ENCODE assay signal across 15 cellular contexts in the genomic region with DNA sequence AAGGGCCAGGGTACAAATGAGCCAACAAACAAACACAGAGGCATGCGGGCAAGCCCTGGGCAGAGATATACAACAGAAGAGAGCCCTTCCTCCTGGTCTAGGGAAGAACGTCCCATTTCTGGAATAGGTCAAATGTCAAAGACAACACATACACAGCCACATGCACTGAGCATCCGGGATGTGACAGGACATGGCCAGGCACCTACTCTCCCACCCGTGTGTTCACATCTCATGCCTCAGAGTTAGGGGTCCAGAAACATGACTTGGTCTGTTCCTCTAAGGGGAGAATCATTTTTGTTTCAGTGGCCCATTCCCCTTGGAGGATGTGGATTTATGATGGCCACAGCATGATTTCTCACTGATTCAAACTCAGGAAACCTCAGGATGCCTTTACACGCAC. TPM values are rescaled to one million over a fixed set of nuclear protein-coding genes. Genes with fewer than 3 reads are reported as not detected.
A peak's percentile ranks its signal among the peaks of the same experiment; 100 is the strongest.
DNase-seq lines count a peak whose midpoint lies in the region; ATAC-seq and TF ChIP-seq lines count a peak whose summit lies in the region.
"Had no signal": no experiment of that assay in that cellular context is flagged by ENCODE, and none has a peak within 500 bp of the region (broad histone marks: within the 10 kb centered on the region; RNA-seq: fewer than 3 reads in every experiment).

No MANE protein-coding gene starts in this region.

- H3K9me3 ChIP-seq in T-helper 17 cell (ENCODE audit: control insufficient read depth, low read length, poor library complexity, severe bottlenecking) = no peaks in the 10 kb centered on the region
- H3K9me3 ChIP-seq in esophagus squamous epithelium = no peaks in the 10 kb centered on the region
- H3K9me3 ChIP-seq in tibial artery = no peaks in the 10 kb centered on the region
- H3K9me3 ChIP-seq: pancreas had no signal

- peaks cover 55% of the 10 kb centered on the region for H3K4me1 Mint-ChIP-seq in activated naive CD4-positive, alpha-beta T cell treated with anti-CD3 and anti-CD28 coated beads, Interleukin-2, amount 50 U/mL, for 24 hours
- H3K4me1 Mint-ChIP-seq in T-helper 17 cell = peaks cover 41% of the 10 kb centered on the region

- H3K4me1 ChIP-seq in esophagus squamous epithelium (peaks cover 0 to 52% (median 11%) of the 10 kb centered on the region in 3 donors), tibial artery (peaks cover 0 to 71% (median 36%) of the 10 kb centered on the region in 4 donors)
- H3K4me1 ChIP-seq: pancreas had no signal

- intact Hi-C loops in esophagus squamous epithelium (cut with DNase I) (no loop called here), tibial artery (cut with DNase I; ENCODE audit: low total_unique reads) (no loop called here)

- H3K27me3 ChIP-seq in esophagus squamous epithelium = peaks cover 0 to 12% (median 0%) of the 10 kb centered on the region in 4 donors
- H3K27me3 ChIP-seq in tibial artery = no peaks in the 10 kb centered on the region
- H3K27me3 ChIP-seq: pancreas had no signal

- H3K36me3 Mint-ChIP-seq in activated naive CD4-positive, alpha-beta T cell treated with anti-CD3 and anti-CD28 coated beads, Interleukin-2, amount 50 U/mL, for 24 hours = peaks cover 11% of the 10 kb centered on the region
- peaks cover 4% of the 10 kb centered on the region for H3K36me3 Mint-ChIP-seq in T-helper 17 cell (ENCODE audit: low read depth)

- H3K36me3 ChIP-seq in esophagus squamous epithelium (no peaks in the 10 kb centered on the region), tibial artery (no peaks in the 10 kb centered on the region)
- H3K36me3 ChIP-seq: pancreas had no signal

- H3K27ac ChIP-seq in esophagus squamous epithelium (peak overlapping the region; percentile 57 to 85 (median 73)), tibial artery (peak overlapping the region; percentile 89)
- H3K27ac ChIP-seq: pancreas had no signal

- H3K4me3 Mint-ChIP-seq in activated naive CD4-positive, alpha-beta T cell treated with anti-CD3 and anti-CD28 coated beads, Interleukin-2, amount 50 U/mL, for 24 hours = no peak overlapping the region
- peak overlapping the region; percentile 71 for H3K4me3 Mint-ChIP-seq in T-helper 17 cell

- peaks cover 6% of the 10 kb centered on the region for H3K9me3 Mint-ChIP-seq in activated naive CD4-positive, alpha-beta T cell treated with anti-CD3 and anti-CD28 coated beads, Interleukin-2, amount 50 U/mL, for 24 hours

- no peak overlapping the region for H3K4me3 ChIP-seq in esophagus squamous epithelium
- peak overlapping the region in 1 of 2 donors; percentile 50 for H3K4me3 ChIP-seq in tibial artery
- H3K4me3 ChIP-seq: K562, pancreas had no signal

- H3K27me3 Mint-ChIP-seq in activated naive CD4-positive, alpha-beta T cell treated with anti-CD3 and anti-CD28 coated beads, Interleukin-2, amount 50 U/mL, for 24 hours = no peaks in the 10 kb centered on the region
- H3K27me3 Mint-ChIP-seq in T-helper 17 cell = peaks cover 4% of the 10 kb centered on the region

- no peak for TF ChIP-seq POLR2A in esophagus squamous epithelium (IDR thresholded peaks at IDR 0.05)

- no peak for DNase-seq in activated naive CD4-positive, alpha-beta T cell (lab: John Stamatoyannopoulos, UW)
- no peak for DNase-seq in T-helper 17 cell
- DNase-seq in esophagus squamous epithelium (lab: John Stamatoyannopoulos, UW) = no peak
- DNase-seq in tibial artery = no peak
- DNase-seq in occipital lobe (lab: John Stamatoyannopoulos, UW) = no peak
- DNase-seq in dedifferentiated amniotic fluid mesenchymal stem cell (ENCODE audit: extremely low spot score) = no peak
- DNase-seq: central memory CD4-positive, alpha-beta T cell; mesenchymal stem cell; NCI-H146; SHP77; stimulated activated CD8-positive, alpha-beta memory T cell treated with anti-CD3 and anti-CD28 coated beads, Interleukin-4, amount 100 ng/mL, for 48 hours had no signal

- peak overlapping the region; percentile 98 for H3K27ac Mint-ChIP-seq in activated naive CD4-positive, alpha-beta T cell treated with anti-CD3 and anti-CD28 coated beads, Interleukin-2, amount 50 U/mL, for 24 hours
- H3K27ac Mint-ChIP-seq in T-helper 17 cell = peak overlapping the region; percentile 44

- TF ChIP-seq CTCF in esophagus squamous epithelium (IDR thresholded peaks at IDR 0.05) (no peak), tibial artery (IDR thresholded peaks at IDR 0.05) (no peak)

- 66 to 79% methylated on average over 4 of the region's 5 CpGs for whole genome bisulfite sequencing in esophagus squamous epithelium, 2 donors

- ATAC-seq in T-helper 17 cell = no peak
- ATAC-seq in GM21723 (IDR thresholded peaks at IDR 0.05; ENCODE audit: unreplicated experiment) = no peak
- ATAC-seq: K562, pancreas had no signal

RNA-seq across cellular contexts. Expression of gene ASB2, which starts 0.8 kb away (rescaled TPM):
- total RNA-seq in T-helper 17 cell (1 to 10 TPM; 2.3 to 6.5 TPM), esophagus squamous epithelium (1 to 10 TPM in 3 of 4 donors, under 1 TPM in 1; 0.83 to 8.8 (median 3.7) TPM), occipital lobe (not detected)
- total RNA-seq: K562 had no signal

RNA-seq across cellular contexts. Expression of gene CCDC197, which starts 19.9 kb away (rescaled TPM):
- not detected for total RNA-seq in T-helper 17 cell
- not detected for total RNA-seq in esophagus squamous epithelium
- total RNA-seq in occipital lobe = not detected
- total RNA-seq: K562, pancreas had no signal

RNA-seq across cellular contexts. Expression of gene OTUB2, which starts 49.0 kb away (rescaled TPM):
- total RNA-seq in T-helper 17 cell (under 1 TPM; 0.12 to 0.37 TPM), esophagus squamous epithelium (10 to 100 TPM in 1 of 4 donors, 1 to 10 TPM in 3; 2.1 to 10.3 (median 7.4) TPM), occipital lobe (5.6 TPM)

RNA-seq across cellular contexts. Expression of gene FAM181A, which starts 50.0 kb away (rescaled TPM):
- total RNA-seq in T-helper 17 cell = not detected
- total RNA-seq in esophagus squamous epithelium = not detected
- 3.0 TPM for total RNA-seq in occipital lobe
- total RNA-seq: K562, pancreas had no signal
